Comparison of ENCODE assay signal across 1 cellular context in genomic region chr14:23301288-23301968, GRCh38.
A peak's percentile ranks its signal among the peaks of the same experiment; 100 is the strongest.
TF ChIP-seq lines count a peak whose summit lies in the region.

No MANE protein-coding gene starts in this region.

TF ChIP-seq in K562, 482 proteins besides CTCF, POLR2A, EP300 and RAD21 (continued from another document and continues in another):
- TF ChIP-seq NFE2 (IDR thresholded peaks at IDR 0.05; ENCODE audit: low read depth) (peak; percentile 56), PRPF4 (IDR thresholded peaks at IDR 0.05; ENCODE audit: insufficient read depth, low read depth, low read length, poor library complexity, severe bottlenecking) (no peak), NFATC3 (IDR thresholded peaks at IDR 0.05) (no peak), MIER1 (IDR thresholded peaks at IDR 0.05; ENCODE audit: low read depth) (no peak), GTF2A2 (tag; IDR thresholded peaks at IDR 0.05) (no peak), ZNF24 (IDR thresholded peaks at IDR 0.05) (peak; percentile 83), LEF1 (IDR thresholded peaks at IDR 0.05) (no peak; the same call in 1 of the 2 replicates), PRMT5 (CRISPR knock-in tag; IDR thresholded peaks at IDR 0.05) (no peak), ZNF79 (CRISPR knock-in tag; IDR thresholded peaks at IDR 0.05; ENCODE audit: low read depth) (no peak), SMARCA4 (IDR thresholded peaks at IDR 0.05) (no peak), KDM5B (IDR thresholded peaks at IDR 0.05; ENCODE audit: insufficient replicate concordance, low read depth, low read length) (no peak), HMG20B (CRISPR knock-in tag; IDR thresholded peaks at IDR 0.05) (no peak), SREBF2 (CRISPR knock-in tag; IDR thresholded peaks at IDR 0.05) (no peak), PRDM10 (IDR thresholded peaks at IDR 0.05; ENCODE audit: partially characterized antibody) (peak; percentile 51), PTRF (tag; IDR thresholded peaks at IDR 0.05) (no peak), NR2C2 (CRISPR knock-in tag; IDR thresholded peaks at IDR 0.05) (peak; percentile 77), NR2C2 (tag; IDR thresholded peaks at IDR 0.05) (peak; percentile 87), ZNF217 (CRISPR knock-in tag; IDR thresholded peaks at IDR 0.05) (no peak), RERE (CRISPR knock-in tag; IDR thresholded peaks at IDR 0.05; ENCODE audit: borderline replicate concordance) (no peak), ZKSCAN1 (IDR thresholded peaks at IDR 0.05; ENCODE audit: low read depth, low read length) (peak; percentile 71; the same call in 1 of the 2 replicates), ZMIZ1 (IDR thresholded peaks at IDR 0.05; ENCODE audit: low read depth in 2 of 2, low read length in 2 of 2) (peak in 1 of 2 experiments; percentile 60; a peak in 2 of 4 replicates), THRB (CRISPR knock-in tag; conservative IDR thresholded peaks at IDR 0.05) (no peak), MED1 (CRISPR knock-in tag; IDR thresholded peaks at IDR 0.05; ENCODE audit: borderline replicate concordance) (no peak), CBX1 (IDR thresholded peaks at IDR 0.05; ENCODE audit: low read depth) (peak; percentile 16; the same call in 1 of the 2 replicates), ZNF41 (CRISPR knock-in tag; conservative IDR thresholded peaks at IDR 0.05) (no peak), TCF3 (CRISPR knock-in tag; IDR thresholded peaks at IDR 0.05) (peak; percentile 27), TEAD2 (tag; IDR thresholded peaks at IDR 0.05) (no peak), YBX1 (IDR thresholded peaks at IDR 0.05) (no peak), SNRNP70 (optimal IDR thresholded peaks at IDR 0.05; ENCODE audit: low read depth, low read length) (no peak), TRIM24 (IDR thresholded peaks at IDR 0.05) (peak in 1 of 2 experiments; percentile 28; a peak in 1 of 4 replicates), SIN3B (IDR thresholded peaks at IDR 0.05; ENCODE audit: low read depth) (no peak), STAT5B (CRISPR knock-in tag; IDR thresholded peaks at IDR 0.05) (no peak), CSDE1 (IDR thresholded peaks at IDR 0.05) (no peak), SRSF1 (IDR thresholded peaks at IDR 0.05; ENCODE audit: low read depth, low read length) (no peak), ZNF561 (CRISPR knock-in tag; conservative IDR thresholded peaks at IDR 0.05) (no peak), RB1 (IDR thresholded peaks at IDR 0.05; ENCODE audit: low read depth) (peak; percentile 98), KAT8 (IDR thresholded peaks at IDR 0.05; ENCODE audit: low read depth) (no peak), SMARCC2 (IDR thresholded peaks at IDR 0.05; ENCODE audit: low read depth) (no peak), PHB (CRISPR knock-in tag; IDR thresholded peaks at IDR 0.05) (no peak), ZNF395 (CRISPR knock-in tag; IDR thresholded peaks at IDR 0.05) (peak; percentile 15; the same call in 1 of the 2 replicates), ZBTB17 (CRISPR knock-in tag; IDR thresholded peaks at IDR 0.05) (0 out of 2 replicates have a peak, but pooled peaks have one; percentile 24), THRAP3 (IDR thresholded peaks at IDR 0.05; ENCODE audit: borderline replicate concordance) (no peak), DNMT1 (IDR thresholded peaks at IDR 0.05) (no peak), NKRF (IDR thresholded peaks at IDR 0.05; ENCODE audit: borderline replicate concordance) (peak; percentile 69; the same call in 1 of the 2 replicates), CLOCK (CRISPR knock-in tag; IDR thresholded peaks at IDR 0.05; ENCODE audit: borderline replicate concordance) (no peak), DPF2 (IDR thresholded peaks at IDR 0.05) (peak; percentile 24; the same call in 1 of the 2 replicates), ZNF76 (CRISPR knock-in tag; IDR thresholded peaks at IDR 0.05; ENCODE audit: borderline replicate concordance) (no peak; the same call in 1 of the 2 replicates)
